Comparison of ENCODE assay signal across 15 cellular contexts in the genomic region with DNA sequence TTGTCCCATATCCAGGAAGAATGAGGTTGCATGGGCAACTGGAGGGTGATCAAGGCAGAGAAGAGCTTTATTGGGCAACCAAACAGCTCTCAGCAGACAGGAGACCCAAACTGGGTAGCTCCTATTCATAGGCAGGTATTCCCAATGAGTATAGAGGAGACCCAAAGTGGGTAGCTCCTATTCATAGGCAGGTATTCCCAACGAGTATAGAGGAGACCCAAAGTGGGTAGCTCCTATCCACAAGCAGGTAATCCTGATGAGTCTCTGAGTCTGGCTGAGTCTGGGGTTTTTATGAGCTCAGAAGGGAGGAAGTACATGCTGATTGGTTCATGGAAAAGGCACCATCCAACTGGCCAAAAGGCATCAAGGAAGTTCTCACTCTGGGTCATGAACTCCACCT. TPM values are rescaled to one million over a fixed set of nuclear protein-coding genes. Genes with fewer than 3 reads are reported as not detected.
DNase-seq lines count a peak whose midpoint lies in the region; ATAC-seq, FAIRE-seq and TF ChIP-seq lines count a peak whose summit lies in the region.
"Had no signal": no experiment of that assay in that cellular context is flagged by ENCODE, and none has a peak within 500 bp of the region (broad histone marks: within the 10 kb centered on the region; RNA-seq: fewer than 3 reads in every experiment).

No MANE protein-coding gene starts in this region.

- no peak overlapping the region for H3K27ac Mint-ChIP-seq in activated naive CD4-positive, alpha-beta T cell treated with anti-CD3 and anti-CD28 coated beads, Interleukin-2, amount 10 ng/mL, durations not matched to agents 7 days and 5 days
- H3K27ac Mint-ChIP-seq: CD4-positive, CD25-positive, alpha-beta regulatory T cell; H9 had no signal

- POLR2A ChIA-PET in GM12878 (lab: Charles Lee): interaction anchor here (0.6 kb wide), 1 partner anchor 160 kb away, joined by 3 read pairs; no protein-coding TSS in a partner anchor

- no peak for TF ChIP-seq CTCF in GM12878 (IDR thresholded peaks at IDR 0.05 in 2 of 3, conservative IDR thresholded peaks at IDR 0.05 in 1 of 3; ENCODE audit: control insufficient read depth in 2 of 3, extremely low read depth in 1 of 3, insufficient read depth in 1 of 3, low read depth in 3 of 3, low read length in 3 of 3)
- TF ChIP-seq CTCF in transverse colon (IDR thresholded peaks at IDR 0.05): no peak

- SMC1A ChIA-PET in GM12878 (lab: Charles Lee; ENCODE audit: uncharacterized antibody, unreplicated experiment): interaction anchor here (0.5 kb wide), 1 partner anchor 1500 kb away, joined by 3 read pairs; no protein-coding TSS in a partner anchor

- H3K4me2 ChIP-seq in GM12878 (ENCODE audit: control insufficient read depth, insufficient read depth): no peak overlapping the region
- H3K4me2 ChIP-seq: BLaER1 had no signal

- H3K79me2 ChIP-seq in GM12878 (ENCODE audit: control insufficient read depth, insufficient read depth, low read length): no peaks in the 10 kb centered on the region

- H3K27ac ChIP-seq in GM12878 (ENCODE audit: control insufficient read depth, insufficient read depth) (no peak overlapping the region), transverse colon (no peak overlapping the region)
- H3K27ac ChIP-seq: BLaER1 had no signal

- no TSS peak for BruUV-seq in GM12878 (replicated peaks; lab: Mats Ljungman, UMichigan)

- CTCF ChIA-PET in GM12878 (lab: Yijun Ruan, JAX): interaction anchor here (1.8 kb wide), 1 partner anchor 50 kb away, joined by 4 read pairs; no protein-coding TSS in a partner anchor
- CTCF ChIA-PET in activated naive CD4-positive, alpha-beta T cell treated with anti-CD3 and anti-CD28 coated beads, Interleukin-2, amount 10 ng/mL, durations not matched to agents 7 days and 5 days (lab: Charles Lee): interaction anchor here (1.1 kb wide), 1 partner anchor 10 kb away, joined by 3 read pairs; no protein-coding TSS in a partner anchor

- FAIRE-seq in GM12878 (lab: Jason Lieb, UNC): no peak

- peaks cover 21% of the 10 kb centered on the region for H3K9me3 Mint-ChIP-seq in activated naive CD4-positive, alpha-beta T cell treated with anti-CD3 and anti-CD28 coated beads, Interleukin-2, amount 10 ng/mL, durations not matched to agents 7 days and 5 days

- H3K9me3 ChIP-seq in GM12878 (replicated peaks; ENCODE audit: control insufficient read depth, insufficient read depth, low read length) (peaks cover 14% of the 10 kb centered on the region), transverse colon (peaks cover 0 to 4% of the 10 kb centered on the region in 2 donors)

- no peak overlapping the region for H2AFZ ChIP-seq in GM12878 (ENCODE audit: control insufficient read depth, low read depth, low read length)

- RAD21 ChIA-PET in GM12878 (lab: Charles Lee; ENCODE audit: unreplicated experiment): no interaction called here

- WGBS in GM12878 (ENCODE audit: insufficient coverage, insufficient replicate concordance, low lambda C conversion rate, missing lambda C conversion rate): 0% methylated on average over 1 of the region's 1 CpG
- 67% methylated on average over 1 of the region's 1 CpG; no CpG with 5 or more reads in 1 of the 2 donors for WGBS in transverse colon (ENCODE audit: low coverage in 1 of 2), 2 donors

- no peak overlapping the region for H3K4me3 Mint-ChIP-seq in activated naive CD4-positive, alpha-beta T cell treated with anti-CD3 and anti-CD28 coated beads, Interleukin-2, amount 10 ng/mL, durations not matched to agents 7 days and 5 days
- H3K4me3 Mint-ChIP-seq: CD4-positive, CD25-positive, alpha-beta regulatory T cell; H9 had no signal

- TF ChIP-seq EP300 in GM12878 (IDR thresholded peaks at IDR 0.05; ENCODE audit: borderline replicate concordance in 1 of 2, control insufficient read depth in 1 of 2, low read depth in 2 of 2, low read length in 2 of 2) (no peak), transverse colon (IDR thresholded peaks at IDR 0.05; ENCODE audit: low read depth) (no peak)

- H3K4me1 ChIP-seq in GM12878 (ENCODE audit: control insufficient read depth, insufficient read depth, low read length) (no peaks in the 10 kb centered on the region), transverse colon (peaks cover 0 to 8% (median 6%) of the 10 kb centered on the region in 4 donors)

- in situ Hi-C loops in GM12878 (cut with MboI): no loop called here
- in situ Hi-C loops in transverse colon (cut with MboI; ENCODE audit: low pct_ligation_motif_present in 1 of 4, low pct_unique_long_range_greater_than_20kb in 1 of 4, low sequenced_read_pairs in 3 of 4): no loop called here

- H3K27me3 Mint-ChIP-seq in activated naive CD4-positive, alpha-beta T cell treated with anti-CD3 and anti-CD28 coated beads, Interleukin-2, amount 10 ng/mL, durations not matched to agents 7 days and 5 days: peaks cover 6% of the 10 kb centered on the region
- H3K27me3 Mint-ChIP-seq: CD4-positive, CD25-positive, alpha-beta regulatory T cell had no signal

- intact Hi-C loops in GM12878 (cut with micrococcal nuclease; ENCODE audit: unreplicated experiment): no loop called here
- intact Hi-C loops in transverse colon (cut with DNase I; ENCODE audit: low total_unique reads): no loop called here

- TF ChIP-seq RAD21 in GM12878 (IDR thresholded peaks at IDR 0.05; ENCODE audit: insufficient read depth, low read depth, low read length): no peak

- no peaks in the 10 kb centered on the region for H3K27me3 ChIP-seq in GM12878 (replicated peaks in 1 of 2; ENCODE audit: control insufficient read depth in 2 of 2, insufficient read depth in 2 of 2, low read length in 1 of 2)
- no peaks in the 10 kb centered on the region for H3K27me3 ChIP-seq in transverse colon
- H3K27me3 ChIP-seq: BLaER1 had no signal

- DNase-seq in DMS53 (lab: John Stamatoyannopoulos, UW) (peak; percentile 60), DMS53 treated with DMSO at 0.1 percent for 48 hours (lab: John Stamatoyannopoulos, UW; ENCODE audit: unreplicated experiment) (no peak), MV-4-11 (lab: John Stamatoyannopoulos, UW) (peak; percentile 1), GM12878 (ENCODE audit: low read depth, low spot score) (no peak), NCI-H2227 (lab: John Stamatoyannopoulos, UW; ENCODE audit: unreplicated experiment) (no peak), hepatic stellate cell (ENCODE audit: low spot score) (no peak), transverse colon (no peak)
- no peak for DNase-seq in activated naive CD4-positive, alpha-beta T cell treated with anti-CD3 and anti-CD28 coated beads, Interleukin-2, amount 10 ng/mL, durations not matched to agents 7 days and 5 days
- DNase-seq: 8988T; AML-193; CD4-positive, CD25-positive, alpha-beta regulatory T cell; GOT3; H9; IMR-90 had no signal

- ATAC-seq in GM12878: no peak

- peaks cover 14% of the 10 kb centered on the region for H3K4me1 Mint-ChIP-seq in activated naive CD4-positive, alpha-beta T cell treated with anti-CD3 and anti-CD28 coated beads, Interleukin-2, amount 10 ng/mL, durations not matched to agents 7 days and 5 days

- H3K4me3 ChIP-seq in GM12878 (no peak overlapping the region), transverse colon (no peak overlapping the region)
- H3K4me3 ChIP-seq: BLaER1 had no signal

- H3K36me3 ChIP-seq in GM12878 (ENCODE audit: control insufficient read depth in 2 of 2, insufficient read depth in 2 of 2, low read length in 1 of 2) (no peaks in the 10 kb centered on the region), transverse colon (no peaks in the 10 kb centered on the region)

- TF ChIP-seq POLR2A in GM12878 (IDR thresholded peaks at IDR 0.05; ENCODE audit: low read depth, low read length) (no peak), transverse colon (IDR thresholded peaks at IDR 0.05) (no peak)

- no peak overlapping the region for H3K9ac ChIP-seq in GM12878 (ENCODE audit: control insufficient read depth, insufficient read depth, low read length)
- H3K9ac ChIP-seq: BLaER1 had no signal

- H3K36me3 Mint-ChIP-seq in activated naive CD4-positive, alpha-beta T cell treated with anti-CD3 and anti-CD28 coated beads, Interleukin-2, amount 10 ng/mL, durations not matched to agents 7 days and 5 days: peaks cover 15% of the 10 kb centered on the region
- H3K36me3 Mint-ChIP-seq: CD4-positive, CD25-positive, alpha-beta regulatory T cell had no signal

- H4K20me1 ChIP-seq in GM12878 (ENCODE audit: control insufficient read depth, insufficient read depth): no peaks in the 10 kb centered on the region
- H4K20me1 ChIP-seq: BLaER1 had no signal

TF ChIP-seq in GM12878, 131 proteins besides CTCF, POLR2A, EP300 and RAD21:
- TF ChIP-seq, protein P1, sequence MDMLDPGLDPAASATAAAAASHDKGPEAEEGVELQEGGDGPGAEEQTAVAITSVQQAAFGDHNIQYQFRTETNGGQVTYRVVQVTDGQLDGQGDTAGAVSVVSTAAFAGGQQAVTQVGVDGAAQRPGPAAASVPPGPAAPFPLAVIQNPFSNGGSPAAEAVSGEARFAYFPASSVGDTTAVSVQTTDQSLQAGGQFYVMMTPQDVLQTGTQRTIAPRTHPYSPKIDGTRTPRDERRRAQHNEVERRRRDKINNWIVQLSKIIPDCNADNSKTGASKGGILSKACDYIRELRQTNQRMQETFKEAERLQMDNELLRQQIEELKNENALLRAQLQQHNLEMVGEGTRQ (IDR thresholded peaks at IDR 0.05; ENCODE audit: borderline replicate concordance, low read depth, low read length): no peak
- peak; percentile 71; the same call in 1 of the 2 replicates for TF ChIP-seq CBX5 (IDR thresholded peaks at IDR 0.05; ENCODE audit: low read depth)
TF ChIP-seq in GM12878: peak in this region for 1.

RNA-seq across cellular contexts. Expression of a gene that starts 5.3 kb away (rescaled TPM):
- 40.4 and 47.6 TPM in 2 replicates for total RNA-seq in GM12878 (2013; cell fraction: nucleolus; rRNA removed)
- 62.4 and 63.9 TPM in 2 replicates for total RNA-seq in GM12878 (2014; rRNA removed)
- total RNA-seq in GM12878 (2014; rRNA removed; fragmentation: Illumina TruSeq; extraction: Trizol): 43.6 and 50.5 TPM in 2 replicates
- 94.8 and 94.9 TPM in 2 replicates for total RNA-seq in GM12878 (2021)
- polyA plus RNA-seq in GM12878 (2011; ENCODE audit: low read depth): 55.9 TPM
- polyA plus RNA-seq in GM12878 (2011; rRNA removed): 130 and 169 TPM in 2 replicates
- polyA plus RNA-seq in GM12878 (2011; cell fraction: cytosol; rRNA removed): 158 and 174 TPM in 2 replicates
- 70.7 and 73.5 TPM in 2 replicates for polyA plus RNA-seq in GM12878 (2011; cell fraction: nucleus; rRNA removed)
- 66.5 and 77.2 TPM in 2 replicates for polyA plus RNA-seq in GM12878 (2012)
- 129 and 139 TPM in 2 replicates for polyA plus RNA-seq in GM12878 (2014; fragmentation: Illumina TruSeq; extraction: Trizol)
- 10 to 100 TPM; 26.3 to 35.0 TPM for polyA plus RNA-seq in GM12878 (2014; fragmentation: Nextera tagmentation; extraction: Ambion mirVana)
- 111 and 113 TPM in 2 replicates for polyA plus RNA-seq in GM12878 (2014; rRNA removed)
- 100 to 1,000 TPM; 132 to 140 TPM for polyA plus RNA-seq in GM12878 (2016; fragmentation: Nextera tagmentation; extraction: Ambion mirVana)
- 114 and 140 TPM in 2 replicates for polyA minus RNA-seq in GM12878 (2011; rRNA and poly(A)+ RNA removed)
- 30.9 and 35.2 TPM in 2 replicates for polyA minus RNA-seq in GM12878 (2011; cell fraction: cytosol; rRNA and poly(A)+ RNA removed)
- polyA minus RNA-seq in GM12878 (2011; cell fraction: nucleus; rRNA and poly(A)+ RNA removed): 27.6 and 46.7 TPM in 2 replicates
- total RNA-seq in transverse colon: 10 to 100 TPM; 14.7 to 43.7 (median 29.4) TPM

Comparison
In these comparisons a context has a peak if more than half of its experiments do, and no peak if none do; other contexts are left out.
1. DNase-seq: peak in DMS53 (single experiment) and MV-4-11 (single experiment); none in DMS53 treated with DMSO at 0.1 percent for 48 hours (single experiment), GM12878 (single experiment), NCI-H2227 (single experiment), hepatic stellate cell (single experiment), activated naive CD4-positive, alpha-beta T cell treated with anti-CD3 and anti-CD28 coated beads, Interleukin-2, amount 10 ng/mL, durations not matched to agents 7 days and 5 days (single experiment) and transverse colon (single experiment).